8 cellular contexts compared by ENCODE assay signal in the genomic region with DNA sequence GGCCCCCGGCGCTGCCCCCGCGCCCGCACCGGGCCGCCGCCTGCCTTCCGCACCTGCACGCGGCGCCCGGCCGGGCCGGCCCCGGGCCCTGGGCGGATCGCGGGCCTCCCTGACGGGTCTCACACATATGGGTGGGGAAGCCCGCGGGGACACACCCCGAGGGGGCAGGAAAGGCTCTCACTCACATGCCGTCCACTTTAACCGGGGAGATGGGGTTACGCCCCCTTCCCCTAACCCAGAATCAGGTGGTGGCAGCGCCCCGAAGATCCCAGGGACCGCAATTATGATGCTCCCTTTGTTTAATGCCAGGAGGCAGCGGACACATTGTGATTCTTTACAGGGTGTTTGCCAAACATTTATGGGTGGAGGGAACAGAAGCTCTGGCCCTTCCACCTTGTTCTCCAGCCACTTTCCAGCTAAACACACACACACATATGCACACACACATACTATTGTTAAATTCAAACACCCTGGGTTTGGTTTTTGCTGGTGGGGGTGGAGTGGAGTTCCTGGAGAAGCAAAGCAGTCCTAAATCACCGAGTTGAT. TPM values are rescaled to one million over a fixed set of nuclear protein-coding genes. Genes with fewer than 3 reads are reported as not detected.
A peak's percentile ranks its signal among the peaks of the same experiment; 100 is the strongest.
DNase-seq lines count a peak whose midpoint lies in the region; ATAC-seq and TF ChIP-seq lines count a peak whose summit lies in the region.

No MANE protein-coding gene starts in this region.

- H3K4me1 ChIP-seq in CD4-positive, alpha-beta memory T cell (ENCODE audit: insufficient read depth, low read length) = peaks cover 50% of the 10 kb centered on the region
- H3K4me1 ChIP-seq in Karpas-422 (ENCODE audit: low read length) = peaks cover 65% of the 10 kb centered on the region

- H3K27me3 ChIP-seq in CD4-positive, alpha-beta memory T cell (ENCODE audit: insufficient read depth, low read length) = no peaks in the 10 kb centered on the region
- H3K27me3 ChIP-seq in Karpas-422 (ENCODE audit: low read length) = no peaks in the 10 kb centered on the region

- H3K4me1 Mint-ChIP-seq in CD4-positive, alpha-beta memory T cell = peaks cover 41 to 72% (median 52%) of the 10 kb centered on the region in 4 donors
- H3K4me1 Mint-ChIP-seq in neural crest cell = peaks cover 39% of the 10 kb centered on the region

- H3K27me3 Mint-ChIP-seq in CD4-positive, alpha-beta memory T cell = no peaks in the 10 kb centered on the region
- H3K27me3 Mint-ChIP-seq in neural crest cell (ENCODE audit: low read depth) = peaks cover 55% of the 10 kb centered on the region

- intact Hi-C loops in CD4-positive, alpha-beta memory T cell (cut with micrococcal nuclease) = loop anchor here (1.0 to 5.0 kb wide), 7 partner anchors 46 to 299 kb away; a partner anchor contains a TSS

- DNase-seq in CD4-positive, alpha-beta memory T cell = peak in 1 of 5 donors; percentile 76
- DNase-seq in Karpas-422 = no peak
- no peak for DNase-seq in coronary artery (ENCODE audit: low spot score)
- DNase-seq in neural crest cell (ENCODE audit: low read depth, low spot score) = no peak
- no peak for DNase-seq in AML-193 (lab: John Stamatoyannopoulos, UW)
- no peak for DNase-seq in HUDEP-2 (lab: John Stamatoyannopoulos, UW; ENCODE audit: unreplicated experiment in 76 of 76)
- DNase-seq in NCI-H2196 (lab: John Stamatoyannopoulos, UW; ENCODE audit: unreplicated experiment) = no peak

- peak overlapping the region; percentile 68 for H3K27ac ChIP-seq in CD4-positive, alpha-beta memory T cell (ENCODE audit: low read depth, low read length)
- peak overlapping the region; percentile 64 for H3K27ac ChIP-seq in Karpas-422 (ENCODE audit: low read length)
- H3K27ac ChIP-seq in coronary artery = peak overlapping the region; percentile 62 to 94

- POLR2A ChIA-PET in CD4-positive, alpha-beta memory T cell (lab: Charles Lee; ENCODE audit: partially characterized antibody) = interaction anchor here (1.1 to 20.5 kb wide), 15 partner anchors 13 to 198 kb away, joined by 3 to 1065 read pairs (median 21); no protein-coding TSS in a partner anchor

- CTCF ChIA-PET in CD4-positive, alpha-beta memory T cell (lab: Charles Lee; ENCODE audit: partially characterized antibody) = interaction anchor here (0.7 to 11.5 kb wide), 35 partner anchors 9 to 300 kb away, joined by 3 to 146 read pairs (median 4); no protein-coding TSS in a partner anchor

- H3K36me3 ChIP-seq in CD4-positive, alpha-beta memory T cell (ENCODE audit: insufficient read depth, low read length) = no peaks in the 10 kb centered on the region
- H3K36me3 ChIP-seq in Karpas-422 (ENCODE audit: insufficient read depth, low read length) = no peaks in the 10 kb centered on the region

- no peak for TF ChIP-seq CTCF in coronary artery (IDR thresholded peaks at IDR 0.05)
- no peak for TF ChIP-seq CTCF in neural crest cell (conservative IDR thresholded peaks at IDR 0.05)

- no peak for ATAC-seq in GM21367 (IDR thresholded peaks at IDR 0.05; ENCODE audit: unreplicated experiment)

- H3K4me2 ChIP-seq in Karpas-422 (ENCODE audit: low read depth, low read length, poor library complexity, severe bottlenecking) = peak overlapping the region; percentile 88

- H3K4me3 Mint-ChIP-seq in CD4-positive, alpha-beta memory T cell = peak overlapping the region; percentile 84 to 88 (median 86)
- peak overlapping the region; percentile 89 for H3K4me3 Mint-ChIP-seq in neural crest cell

- peaks cover 5% of the 10 kb centered on the region; the same call in 1 of the 2 replicates for H4K20me1 ChIP-seq in Karpas-422 (ENCODE audit: insufficient read depth, low read depth, low read length)

- H3K9me3 ChIP-seq in CD4-positive, alpha-beta memory T cell (ENCODE audit: control insufficient read depth in 1 of 2, low read length in 2 of 2) = no peaks in the 10 kb centered on the region
- no peaks in the 10 kb centered on the region for H3K9me3 ChIP-seq in Karpas-422 (ENCODE audit: low read length)

- peaks cover 90% of the 10 kb centered on the region for H3K79me2 ChIP-seq in Karpas-422 (ENCODE audit: low read length)

- H3K9me2 ChIP-seq in Karpas-422 (replicated peaks; ENCODE audit: insufficient read depth, low read length) = no peaks in the 10 kb centered on the region

- peaks cover 0 to 30% of the 10 kb centered on the region in 2 donors for H3K36me3 Mint-ChIP-seq in CD4-positive, alpha-beta memory T cell
- H3K36me3 Mint-ChIP-seq in neural crest cell (ENCODE audit: low read depth) = no peaks in the 10 kb centered on the region

- H3K27ac Mint-ChIP-seq in CD4-positive, alpha-beta memory T cell = peak overlapping the region; percentile 92 to 97 (median 95)
- H3K27ac Mint-ChIP-seq in neural crest cell (ENCODE audit: unreplicated experiment) = no peak overlapping the region

- H3K9ac ChIP-seq in Karpas-422 (ENCODE audit: low read length) = peak overlapping the region; percentile 72

- peak overlapping the region; percentile 32 to 51 for H3K4me3 ChIP-seq in CD4-positive, alpha-beta memory T cell (ENCODE audit: low read length in 2 of 2)
- H3K4me3 ChIP-seq in Karpas-422 (ENCODE audit: low read length) = peak overlapping the region; percentile 68
- H3K4me3 ChIP-seq in coronary artery = peak overlapping the region; percentile 92

- H2AFZ ChIP-seq in Karpas-422 (ENCODE audit: low read length) = no peak overlapping the region

- H3K9me3 Mint-ChIP-seq in CD4-positive, alpha-beta memory T cell = no peaks in the 10 kb centered on the region
- H3K9me3 Mint-ChIP-seq in neural crest cell = no peaks in the 10 kb centered on the region

RNA-seq across cellular contexts. Expression of a gene that starts 0.4 kb away (rescaled TPM):
- total RNA-seq in CD4-positive, alpha-beta memory T cell = 100 to 1,000 TPM; 229 to 248 TPM
- 10 to 100 TPM; 51.5 to 87.9 TPM for polyA plus RNA-seq in CD4-positive, alpha-beta memory T cell
- total RNA-seq in Karpas-422 (2014; rRNA removed; shearing (Covaris generic); ENCODE audit: low replicate concordance) = 120 and 153 TPM in 2 replicates
- total RNA-seq in neural crest cell = 11.2 and 13.5 TPM in 2 replicates

Comparison
In these comparisons a context has a peak if more than half of its experiments do, and no peak if none do; other contexts are left out.
1. H3K4me3 ChIP-seq: peak in every context shown above with its lines; median percentile 92 in coronary artery; 68 in Karpas-422; 42 in CD4-positive, alpha-beta memory T cell.